In the genomic region with DNA sequence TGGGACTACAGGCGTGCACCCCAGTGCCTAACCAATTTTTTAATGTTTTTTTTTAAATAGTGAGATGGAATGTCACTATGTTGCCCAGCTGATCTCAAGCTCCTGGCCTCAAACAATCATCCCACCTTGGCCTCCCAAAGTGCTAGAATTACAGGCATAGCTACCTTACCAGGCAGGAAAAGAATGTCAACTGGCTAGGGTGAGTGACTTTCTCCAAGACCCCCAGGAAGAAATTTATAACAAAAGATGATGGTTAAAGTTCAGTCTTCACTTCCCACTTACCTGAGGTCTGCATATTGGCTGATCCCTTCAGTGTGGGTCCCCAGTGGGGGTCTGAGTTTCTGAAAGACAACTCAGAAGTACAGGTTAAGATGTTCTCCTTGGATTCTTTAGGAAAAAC, we compare ENCODE assay signal across 7 cellular contexts.
"Had no signal": no experiment of that assay in that cellular context is flagged by ENCODE, and none has a peak within 500 bp of the region (broad histone marks: within the 10 kb centered on the region; RNA-seq: fewer than 3 reads in every experiment).

No MANE protein-coding gene starts in this region.

- H3K4me1 ChIP-seq: HAP-1 had no signal

- H3K9me3 ChIP-seq: HAP-1 had no signal

- H3K27ac ChIP-seq: GM23248 had no signal

- H3K4me3 ChIP-seq: GM23248, HAP-1, K562 had no signal

- H3K9ac ChIP-seq: GM23248 had no signal

- H3K36me3 ChIP-seq: HAP-1 had no signal

- DNase-seq: GM23248, GOT3, H7, IMR-90, KG1 had no signal

- H2AFZ ChIP-seq: GM23248 had no signal
